ENCODE assay signal across 18 cellular contexts in genomic region chr2:149098722-149099121, GRCh38.
DNase-seq lines count a peak whose midpoint lies in the region; ATAC-seq and TF ChIP-seq lines count a peak whose summit lies in the region.
"Had no signal": no experiment of that assay in that cellular context is flagged by ENCODE, and none has a peak within 500 bp of the region (broad histone marks: within the 10 kb centered on the region; RNA-seq: fewer than 3 reads in every experiment).

No MANE protein-coding gene starts in this region.

- no peaks in the 10 kb centered on the region for H3K9me3 Mint-ChIP-seq in endodermal cell
- H3K9me3 Mint-ChIP-seq: nephron had no signal

- H3K4me1 Mint-ChIP-seq in endodermal cell = peaks cover 26% of the 10 kb centered on the region

- 88 to 96% methylated on average over 1 to 2 of the region's 2 CpGs for WGBS in endodermal cell (ENCODE audit: insufficient coverage in 1 of 2, insufficient read length in 1 of 2), 2 experiments

- H3K9me3 ChIP-seq in mucosa of descending colon (no peaks in the 10 kb centered on the region), endodermal cell (ENCODE audit: control insufficient read depth, low read length) (no peaks in the 10 kb centered on the region)
- H3K9me3 ChIP-seq: heart left ventricle, suprapubic skin had no signal

- TF ChIP-seq CTCF in AG04449 (IDR thresholded peaks at IDR 0.05; ENCODE audit: insufficient read depth, low read length, missing control alignments) (no peak), astrocyte of the cerebellum (IDR thresholded peaks at IDR 0.05; ENCODE audit: low read depth, low read length, missing control alignments) (no peak), mucosa of descending colon (IDR thresholded peaks at IDR 0.05) (no peak), endodermal cell (conservative IDR thresholded peaks at IDR 0.05) (no peak)

- DNase-seq in AG04449 (ENCODE audit: low read depth, low spot score) = peak; percentile 76
- DNase-seq in HS-5 (ENCODE audit: low read depth) = peak; percentile 87
- peak; percentile 32 for DNase-seq in astrocyte of the cerebellum (ENCODE audit: low read depth)
- DNase-seq in mucosa of descending colon = peak in 1 of 3 donors; percentile 15
- no peak for DNase-seq in activated CD4-positive, alpha-beta T cell treated with anti-CD3 and anti-CD28 coated beads, Interleukin-2, amount 50 U/mL, for 48 hours
- no peak for DNase-seq in endodermal cell
- no peak for DNase-seq in DMS 273 (lab: John Stamatoyannopoulos, UW; ENCODE audit: unreplicated experiment)
- no peak for DNase-seq in NCI-H187 (lab: John Stamatoyannopoulos, UW)
- DNase-seq: ACHN; activated CD8-positive, alpha-beta memory T cell treated with anti-CD3 and anti-CD28 coated beads for 24 hours; activated gamma-delta T cell; DND-41; heart left ventricle; NCI-H2029; SHP77 had no signal

- peaks cover 23% of the 10 kb centered on the region for H3K27me3 Mint-ChIP-seq in endodermal cell (ENCODE audit: insufficient read depth)

- CTCF ChIA-PET in AG04449 (lab: Yijun Ruan, JAX) = interaction anchor here (2.3 kb wide), 1 partner anchor 81 kb away, joined by 8 read pairs; no protein-coding TSS in a partner anchor

- peaks cover 27% of the 10 kb centered on the region for H3K27me3 ChIP-seq in endodermal cell (ENCODE audit: control insufficient read depth, insufficient read depth, low read length, poor library complexity, severe bottlenecking)
- H3K27me3 ChIP-seq: suprapubic skin had no signal

- H3K36me3 ChIP-seq in mucosa of descending colon (ENCODE audit: low read depth) (no peaks in the 10 kb centered on the region), endodermal cell (ENCODE audit: control insufficient read depth, insufficient read depth, low read length) (no peaks in the 10 kb centered on the region)
- H3K36me3 ChIP-seq: heart left ventricle, suprapubic skin had no signal

- H3K27ac ChIP-seq in endodermal cell (ENCODE audit: low read depth, low read length) = no peak overlapping the region
- H3K27ac ChIP-seq: heart left ventricle, skin epidermis, suprapubic skin had no signal

- no peak overlapping the region for H3K9ac ChIP-seq in endodermal cell (ENCODE audit: extremely low read depth, low read length, poor library complexity, severe bottlenecking)

- no peaks in the 10 kb centered on the region for H3K36me3 Mint-ChIP-seq in endodermal cell (ENCODE audit: low read depth)

- ATAC-seq in mucosa of descending colon = peak; percentile 80
- ATAC-seq: heart left ventricle had no signal

- H3K4me3 Mint-ChIP-seq in endodermal cell = no peak overlapping the region
- H3K4me3 Mint-ChIP-seq: nephron had no signal

- intact Hi-C loops in mucosa of descending colon (cut with DNase I, micrococcal nuclease) = no loop called here

- in situ Hi-C loops in astrocyte of the cerebellum (cut with HindIII; ENCODE audit: low sequenced_read_pairs) = no loop called here

- H3K4me3 ChIP-seq in AG04449 (ENCODE audit: low read depth, low read length) (no peak overlapping the region), astrocyte of the cerebellum (ENCODE audit: low read depth, low read length) (no peak overlapping the region), mucosa of descending colon (no peak overlapping the region), endodermal cell (ENCODE audit: low read length) (no peak overlapping the region)
- H3K4me3 ChIP-seq: heart left ventricle, skin epidermis, suprapubic skin had no signal

- H3K27ac Mint-ChIP-seq in endodermal cell = no peak overlapping the region

- POLR2A ChIA-PET in AG04449 (lab: Yijun Ruan, JAX) = no interaction called here

- H3K4me1 ChIP-seq in mucosa of descending colon (ENCODE audit: low read depth) (no peaks in the 10 kb centered on the region), endodermal cell (ENCODE audit: control insufficient read depth, insufficient read depth, low read length) (no peaks in the 10 kb centered on the region)
- H3K4me1 ChIP-seq: heart left ventricle had no signal

Comparison
In these comparisons a context has a peak if more than half of its experiments do, and no peak if none do; other contexts are left out.
1. DNase-seq: peak in AG04449 (single experiment), HS-5 (single experiment) and astrocyte of the cerebellum (single experiment); none in activated CD4-positive, alpha-beta T cell treated with anti-CD3 and anti-CD28 coated beads, Interleukin-2, amount 50 U/mL, for 48 hours (0 of 2), endodermal cell (single experiment), DMS 273 (single experiment) and NCI-H187 (0 of 2).